ENCODE assay signal across 9 cellular contexts in the genomic region with DNA sequence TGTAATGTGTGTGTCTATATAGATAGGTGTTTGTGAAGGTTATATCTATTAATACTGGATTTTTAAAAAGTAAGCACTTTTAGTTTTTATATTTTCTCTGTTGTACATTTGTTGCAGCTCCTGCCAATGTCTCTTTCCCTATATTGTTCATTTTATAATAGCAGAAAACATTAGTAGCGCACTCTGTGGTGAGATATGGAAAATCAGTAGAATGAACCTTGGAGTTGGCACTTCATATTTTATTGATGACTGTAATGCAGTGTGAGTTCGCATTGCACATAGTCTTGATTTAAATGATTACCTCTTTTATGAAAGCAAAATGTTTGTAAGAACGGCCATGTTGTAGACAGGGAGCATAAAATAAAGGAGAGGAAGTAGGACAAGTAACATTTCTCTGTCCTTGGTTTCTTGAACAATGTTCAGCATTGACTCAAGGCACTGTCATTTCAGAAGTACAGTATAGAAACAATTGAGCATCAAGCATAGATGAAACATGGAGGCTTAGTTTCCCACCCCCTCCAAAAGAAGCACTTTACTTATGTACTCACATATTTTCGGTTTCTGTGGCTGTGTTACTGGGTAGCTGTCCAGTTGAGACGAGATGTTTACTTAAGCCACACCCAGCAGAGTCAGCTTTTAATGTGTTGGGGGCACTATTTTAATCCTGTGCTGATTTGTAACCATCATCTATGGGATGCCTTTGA.
DNase-seq lines count a peak whose midpoint lies in the region; ATAC-seq, FAIRE-seq and TF ChIP-seq lines count a peak whose summit lies in the region.
"Had no signal": no experiment of that assay in that cellular context is flagged by ENCODE, and none has a peak within 500 bp of the region (broad histone marks: within the 10 kb centered on the region; RNA-seq: fewer than 3 reads in every experiment).

No MANE protein-coding gene starts in this region.

- H3K9me3 ChIP-seq in keratinocyte (ENCODE audit: control insufficient read depth, low read depth, low read length), result no peaks in the 10 kb centered on the region
- H3K9me3 ChIP-seq: thoracic aorta had no signal

- H4K20me1 ChIP-seq in keratinocyte (ENCODE audit: control insufficient read depth, extremely low read depth, insufficient read depth, low read length), result no peaks in the 10 kb centered on the region

- FAIRE-seq in keratinocyte (lab: Jason Lieb, UNC), result peak; percentile 17

- peaks cover 32% of the 10 kb centered on the region for H3K4me1 ChIP-seq in keratinocyte (ENCODE audit: control insufficient read depth, extremely low read depth, insufficient read depth, low read length)

- peak overlapping the region; percentile 6 for H3K27ac ChIP-seq in keratinocyte (ENCODE audit: control insufficient read depth, insufficient read depth, low read length)
- H3K27ac ChIP-seq: thoracic aorta had no signal

- no peak for ATAC-seq in HG02588 (IDR thresholded peaks at IDR 0.05; ENCODE audit: unreplicated experiment)
- ATAC-seq in HG03457 (IDR thresholded peaks at IDR 0.05; ENCODE audit: unreplicated experiment), result no peak

- dilution Hi-C loops in keratinocyte (cut with MboI; ENCODE audit: extremely low pct_ligation_motif_present, low sequenced_read_pairs), result no loop called here

- DNase-seq in AG20443 (ENCODE audit: low spot score), result peak; percentile 53
- peak; percentile 59 for DNase-seq in HT1080 (ENCODE audit: low read depth)
- no peak for DNase-seq in keratinocyte (ENCODE audit: low read depth, low spot score)
- no peak for DNase-seq in NCI-H2196 treated with DMSO at 0.1 percent for 48 hours (lab: John Stamatoyannopoulos, UW; ENCODE audit: unreplicated experiment)
- DNase-seq in NCI-H1694 (lab: John Stamatoyannopoulos, UW), result no peak

- H3K79me2 ChIP-seq in keratinocyte (ENCODE audit: control insufficient read depth, insufficient read depth, low read length), result peaks cover 54% of the 10 kb centered on the region

- H3K27me3 ChIP-seq in keratinocyte (ENCODE audit: control insufficient read depth, extremely low read depth, insufficient read depth, low read length), result no peaks in the 10 kb centered on the region

- H3K4me2 ChIP-seq in keratinocyte (ENCODE audit: control insufficient read depth, extremely low read depth, insufficient read depth, low read depth, low read length), result peak overlapping the region; percentile 3

- no peaks in the 10 kb centered on the region for H3K36me3 ChIP-seq in keratinocyte (ENCODE audit: control insufficient read depth in 2 of 2, extremely low read depth in 1 of 2, insufficient read depth in 2 of 2, low read length in 2 of 2)
- H3K36me3 ChIP-seq: thoracic aorta had no signal

- no peaks in the 10 kb centered on the region for H3K9me1 ChIP-seq in keratinocyte (ENCODE audit: control insufficient read depth, extremely low read depth, insufficient read depth, low read length)

- no peak for TF ChIP-seq CTCF in WI38 (IDR thresholded peaks at IDR 0.05; ENCODE audit: low read depth, low read length)
- TF ChIP-seq CTCF in keratinocyte (optimal IDR thresholded peaks at IDR 0.05 in 1 of 3, IDR thresholded peaks at IDR 0.05 in 1 of 3, conservative IDR thresholded peaks at IDR 0.05 in 1 of 3; ENCODE audit: extremely low read depth in 1 of 3, insufficient read depth in 2 of 3, low read length in 3 of 3), result no peak

- H3K9ac ChIP-seq in keratinocyte (ENCODE audit: control insufficient read depth, extremely low read depth, insufficient read depth, low read length), result no peak overlapping the region

- H2AFZ ChIP-seq in keratinocyte (ENCODE audit: control insufficient read depth, low read length), result no peak overlapping the region

- H3K4me3 ChIP-seq in WI38 (ENCODE audit: low read depth, low read length) (peak overlapping the region; percentile 32), keratinocyte (ENCODE audit: control insufficient read depth in 2 of 3, extremely low read depth in 1 of 3, insufficient read depth in 2 of 3, low read depth in 1 of 3, low read length in 3 of 3) (peak overlapping the region in 1 of 3 experiments; percentile 24)
- H3K4me3 ChIP-seq: thoracic aorta had no signal

Comparison
In these comparisons a context has a peak if more than half of its experiments do, and no peak if none do; other contexts are left out.
1. DNase-seq: peak in AG20443 (single experiment) and HT1080 (single experiment); none in keratinocyte (single experiment), NCI-H2196 treated with DMSO at 0.1 percent for 48 hours (single experiment) and NCI-H1694 (single experiment).